In the genomic region with DNA sequence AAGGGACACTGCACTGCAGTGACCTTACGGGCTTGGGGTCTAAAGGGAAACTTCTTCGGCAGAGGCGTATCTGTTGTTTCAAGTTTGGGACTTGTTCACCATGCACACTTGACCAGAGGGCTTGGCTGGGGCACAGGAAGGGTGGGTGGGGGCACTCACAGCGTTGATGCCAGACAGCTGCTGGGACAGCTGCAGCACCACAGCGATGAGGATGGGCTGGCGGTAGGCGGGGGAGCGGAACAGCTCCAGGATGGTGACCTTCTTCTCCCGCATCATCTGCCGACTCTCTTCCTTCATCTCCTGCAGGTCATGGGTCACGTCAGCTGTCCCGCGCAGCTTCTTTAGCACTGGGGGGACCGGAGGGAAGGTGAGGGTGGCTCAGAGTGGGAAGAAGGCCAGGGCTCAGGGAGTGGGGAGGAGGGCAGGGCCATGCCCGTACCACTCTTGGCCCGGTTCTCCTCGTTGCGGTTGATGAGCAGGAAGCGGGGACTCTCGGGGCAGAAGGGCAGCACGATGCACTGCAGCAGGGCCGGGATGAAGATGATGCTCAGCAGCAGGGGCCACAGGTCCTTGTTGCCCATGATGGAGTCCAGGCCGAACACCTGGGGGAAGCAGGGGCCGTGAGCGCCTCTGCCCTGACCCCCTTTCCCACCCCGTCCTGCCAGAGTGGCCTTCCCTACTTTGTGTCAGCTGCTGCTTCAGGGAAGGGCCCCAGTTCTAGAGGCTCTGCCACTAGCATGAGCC, we compare ENCODE assay signal across 1 cellular context.
TF ChIP-seq lines count a peak whose summit lies in the region.

No MANE protein-coding gene starts in this region.

TF ChIP-seq in GM23338, 12 proteins besides CTCF, POLR2A, EP300 and RAD21:
- no peak for TF ChIP-seq NANOG (IDR thresholded peaks at IDR 0.05; ENCODE audit: borderline replicate concordance)
- no peak for TF ChIP-seq EZH2 (IDR thresholded peaks at IDR 0.05; ENCODE audit: low read depth, unreplicated experiment)
- TF ChIP-seq JUNB (IDR thresholded peaks at IDR 0.05; ENCODE audit: unreplicated experiment) = no peak
- TF ChIP-seq, protein P1, sequence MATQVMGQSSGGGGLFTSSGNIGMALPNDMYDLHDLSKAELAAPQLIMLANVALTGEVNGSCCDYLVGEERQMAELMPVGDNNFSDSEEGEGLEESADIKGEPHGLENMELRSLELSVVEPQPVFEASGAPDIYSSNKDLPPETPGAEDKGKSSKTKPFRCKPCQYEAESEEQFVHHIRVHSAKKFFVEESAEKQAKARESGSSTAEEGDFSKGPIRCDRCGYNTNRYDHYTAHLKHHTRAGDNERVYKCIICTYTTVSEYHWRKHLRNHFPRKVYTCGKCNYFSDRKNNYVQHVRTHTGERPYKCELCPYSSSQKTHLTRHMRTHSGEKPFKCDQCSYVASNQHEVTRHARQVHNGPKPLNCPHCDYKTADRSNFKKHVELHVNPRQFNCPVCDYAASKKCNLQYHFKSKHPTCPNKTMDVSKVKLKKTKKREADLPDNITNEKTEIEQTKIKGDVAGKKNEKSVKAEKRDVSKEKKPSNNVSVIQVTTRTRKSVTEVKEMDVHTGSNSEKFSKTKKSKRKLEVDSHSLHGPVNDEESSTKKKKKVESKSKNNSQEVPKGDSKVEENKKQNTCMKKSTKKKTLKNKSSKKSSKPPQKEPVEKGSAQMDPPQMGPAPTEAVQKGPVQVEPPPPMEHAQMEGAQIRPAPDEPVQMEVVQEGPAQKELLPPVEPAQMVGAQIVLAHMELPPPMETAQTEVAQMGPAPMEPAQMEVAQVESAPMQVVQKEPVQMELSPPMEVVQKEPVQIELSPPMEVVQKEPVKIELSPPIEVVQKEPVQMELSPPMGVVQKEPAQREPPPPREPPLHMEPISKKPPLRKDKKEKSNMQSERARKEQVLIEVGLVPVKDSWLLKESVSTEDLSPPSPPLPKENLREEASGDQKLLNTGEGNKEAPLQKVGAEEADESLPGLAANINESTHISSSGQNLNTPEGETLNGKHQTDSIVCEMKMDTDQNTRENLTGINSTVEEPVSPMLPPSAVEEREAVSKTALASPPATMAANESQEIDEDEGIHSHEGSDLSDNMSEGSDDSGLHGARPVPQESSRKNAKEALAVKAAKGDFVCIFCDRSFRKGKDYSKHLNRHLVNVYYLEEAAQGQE (IDR thresholded peaks at IDR 0.05; ENCODE audit: unreplicated experiment) = no peak
- TF ChIP-seq CREB1 (CRISPR knock-in tag; IDR thresholded peaks at IDR 0.05; ENCODE audit: low read depth) = no peak
- TF ChIP-seq, protein P2, sequence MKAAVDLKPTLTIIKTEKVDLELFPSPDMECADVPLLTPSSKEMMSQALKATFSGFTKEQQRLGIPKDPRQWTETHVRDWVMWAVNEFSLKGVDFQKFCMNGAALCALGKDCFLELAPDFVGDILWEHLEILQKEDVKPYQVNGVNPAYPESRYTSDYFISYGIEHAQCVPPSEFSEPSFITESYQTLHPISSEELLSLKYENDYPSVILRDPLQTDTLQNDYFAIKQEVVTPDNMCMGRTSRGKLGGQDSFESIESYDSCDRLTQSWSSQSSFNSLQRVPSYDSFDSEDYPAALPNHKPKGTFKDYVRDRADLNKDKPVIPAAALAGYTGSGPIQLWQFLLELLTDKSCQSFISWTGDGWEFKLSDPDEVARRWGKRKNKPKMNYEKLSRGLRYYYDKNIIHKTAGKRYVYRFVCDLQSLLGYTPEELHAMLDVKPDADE (IDR thresholded peaks at IDR 0.05) = no peak
- no peak for TF ChIP-seq POLR2AphosphoS5 (IDR thresholded peaks at IDR 0.05; ENCODE audit: low read depth)
- TF ChIP-seq, protein P3, sequence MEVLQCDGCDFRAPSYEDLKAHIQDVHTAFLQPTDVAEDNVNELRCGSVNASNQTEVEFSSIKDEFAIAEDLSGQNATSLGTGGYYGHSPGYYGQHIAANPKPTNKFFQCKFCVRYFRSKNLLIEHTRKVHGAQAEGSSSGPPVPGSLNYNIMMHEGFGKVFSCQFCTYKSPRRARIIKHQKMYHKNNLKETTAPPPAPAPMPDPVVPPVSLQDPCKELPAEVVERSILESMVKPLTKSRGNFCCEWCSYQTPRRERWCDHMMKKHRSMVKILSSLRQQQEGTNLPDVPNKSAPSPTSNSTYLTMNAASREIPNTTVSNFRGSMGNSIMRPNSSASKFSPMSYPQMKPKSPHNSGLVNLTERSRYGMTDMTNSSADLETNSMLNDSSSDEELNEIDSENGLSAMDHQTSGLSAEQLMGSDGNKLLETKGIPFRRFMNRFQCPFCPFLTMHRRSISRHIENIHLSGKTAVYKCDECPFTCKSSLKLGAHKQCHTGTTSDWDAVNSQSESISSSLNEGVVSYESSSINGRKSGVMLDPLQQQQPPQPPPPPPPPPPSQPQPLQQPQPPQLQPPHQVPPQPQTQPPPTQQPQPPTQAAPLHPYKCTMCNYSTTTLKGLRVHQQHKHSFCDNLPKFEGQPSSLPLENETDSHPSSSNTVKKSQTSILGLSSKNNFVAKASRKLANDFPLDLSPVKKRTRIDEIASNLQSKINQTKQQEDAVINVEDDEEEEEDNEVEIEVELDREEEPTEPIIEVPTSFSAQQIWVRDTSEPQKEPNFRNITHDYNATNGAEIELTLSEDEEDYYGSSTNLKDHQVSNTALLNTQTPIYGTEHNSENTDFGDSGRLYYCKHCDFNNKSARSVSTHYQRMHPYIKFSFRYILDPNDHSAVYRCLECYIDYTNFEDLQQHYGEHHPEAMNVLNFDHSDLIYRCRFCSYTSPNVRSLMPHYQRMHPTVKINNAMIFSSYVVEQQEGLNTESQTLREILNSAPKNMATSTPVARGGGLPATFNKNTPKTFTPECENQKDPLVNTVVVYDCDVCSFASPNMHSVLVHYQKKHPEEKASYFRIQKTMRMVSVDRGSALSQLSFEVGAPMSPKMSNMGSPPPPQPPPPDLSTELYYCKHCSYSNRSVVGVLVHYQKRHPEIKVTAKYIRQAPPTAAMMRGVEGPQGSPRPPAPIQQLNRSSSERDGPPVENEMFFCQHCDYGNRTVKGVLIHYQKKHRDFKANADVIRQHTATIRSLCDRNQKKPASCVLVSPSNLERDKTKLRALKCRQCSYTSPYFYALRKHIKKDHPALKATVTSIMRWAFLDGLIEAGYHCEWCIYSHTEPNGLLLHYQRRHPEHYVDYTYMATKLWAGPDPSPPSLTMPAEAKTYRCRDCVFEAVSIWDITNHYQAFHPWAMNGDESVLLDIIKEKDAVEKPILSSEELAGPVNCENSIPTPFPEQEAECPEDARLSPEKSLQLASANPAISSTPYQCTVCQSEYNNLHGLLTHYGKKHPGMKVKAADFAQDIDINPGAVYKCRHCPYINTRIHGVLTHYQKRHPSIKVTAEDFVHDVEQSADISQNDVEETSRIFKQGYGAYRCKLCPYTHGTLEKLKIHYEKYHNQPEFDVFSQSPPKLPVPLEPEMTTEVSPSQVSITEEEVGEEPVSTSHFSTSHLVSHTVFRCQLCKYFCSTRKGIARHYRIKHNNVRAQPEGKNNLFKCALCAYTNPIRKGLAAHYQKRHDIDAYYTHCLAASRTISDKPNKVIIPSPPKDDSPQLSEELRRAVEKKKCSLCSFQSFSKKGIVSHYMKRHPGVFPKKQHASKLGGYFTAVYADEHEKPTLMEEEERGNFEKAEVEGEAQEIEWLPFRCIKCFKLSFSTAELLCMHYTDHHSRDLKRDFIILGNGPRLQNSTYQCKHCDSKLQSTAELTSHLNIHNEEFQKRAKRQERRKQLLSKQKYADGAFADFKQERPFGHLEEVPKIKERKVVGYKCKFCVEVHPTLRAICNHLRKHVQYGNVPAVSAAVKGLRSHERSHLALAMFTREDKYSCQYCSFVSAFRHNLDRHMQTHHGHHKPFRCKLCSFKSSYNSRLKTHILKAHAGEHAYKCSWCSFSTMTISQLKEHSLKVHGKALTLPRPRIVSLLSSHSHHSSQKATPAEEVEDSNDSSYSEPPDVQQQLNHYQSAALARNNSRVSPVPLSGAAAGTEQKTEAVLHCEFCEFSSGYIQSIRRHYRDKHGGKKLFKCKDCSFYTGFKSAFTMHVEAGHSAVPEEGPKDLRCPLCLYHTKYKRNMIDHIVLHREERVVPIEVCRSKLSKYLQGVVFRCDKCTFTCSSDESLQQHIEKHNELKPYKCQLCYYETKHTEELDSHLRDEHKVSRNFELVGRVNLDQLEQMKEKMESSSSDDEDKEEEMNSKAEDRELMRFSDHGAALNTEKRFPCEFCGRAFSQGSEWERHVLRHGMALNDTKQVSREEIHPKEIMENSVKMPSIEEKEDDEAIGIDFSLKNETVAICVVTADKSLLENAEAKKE (CRISPR knock-in tag; IDR thresholded peaks at IDR 0.05) = no peak
- TF ChIP-seq ZNF114 (CRISPR knock-in tag; IDR thresholded peaks at IDR 0.05) = no peak
- TF ChIP-seq ZNF331 (CRISPR knock-in tag; IDR thresholded peaks at IDR 0.05; ENCODE audit: low read depth) = no peak
- no peak for TF ChIP-seq STAT1 (IDR thresholded peaks at IDR 0.05; ENCODE audit: unreplicated experiment)
- no peak for TF ChIP-seq EZH2phosphoT487 (IDR thresholded peaks at IDR 0.05; ENCODE audit: unreplicated experiment)
